Comparison of ENCODE assay signal across 29 cellular contexts in the genomic region with DNA sequence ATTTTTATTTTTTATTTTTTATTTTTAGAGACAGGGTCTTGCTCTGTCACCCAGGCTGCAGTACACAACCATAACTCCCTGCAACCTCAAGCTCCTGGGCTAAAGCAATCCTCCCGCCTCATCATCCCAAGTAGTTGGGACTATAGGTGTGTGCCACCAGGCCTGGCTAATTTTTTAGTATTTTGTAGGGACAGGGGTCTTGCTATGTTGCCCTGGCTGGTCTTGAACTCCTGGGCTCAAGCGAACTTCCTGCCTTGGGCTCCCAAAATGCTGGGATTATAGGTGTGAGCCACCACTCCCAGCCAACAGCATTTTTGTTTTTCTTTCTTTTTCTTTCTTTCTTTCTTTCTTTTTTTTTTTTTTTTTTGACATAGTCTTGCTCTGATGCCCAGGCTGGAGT. TPM values are rescaled to one million over a fixed set of nuclear protein-coding genes. Genes with fewer than 3 reads are reported as not detected.
DNase-seq lines count a peak whose midpoint lies in the region; ATAC-seq, FAIRE-seq and TF ChIP-seq lines count a peak whose summit lies in the region.
"Had no signal": no experiment of that assay in that cellular context is flagged by ENCODE, and none has a peak within 500 bp of the region (broad histone marks: within the 10 kb centered on the region; RNA-seq: fewer than 3 reads in every experiment).

No MANE protein-coding gene starts in this region.

- no peaks in the 10 kb centered on the region for H3K27me3 Mint-ChIP-seq in activated naive CD8-positive, alpha-beta T cell
- no peaks in the 10 kb centered on the region for H3K27me3 Mint-ChIP-seq in activated naive CD8-positive, alpha-beta T cell treated with anti-CD3 and anti-CD28 coated beads, Interleukin-2, amount 50 U/mL, for 24 hours
- no peaks in the 10 kb centered on the region for H3K27me3 Mint-ChIP-seq in activated naive CD8-positive, alpha-beta T cell treated with anti-CD3 and anti-CD28 coated beads, Interleukin-2, amount 10 ng/mL, durations not matched to agents 7 days and 5 days
- no peaks in the 10 kb centered on the region for H3K27me3 Mint-ChIP-seq in stimulated activated memory B cell treated with anti-CD40 and anti-IgM and Interleukin-4, amounts not matched to agents 10 μg/mL and 1 μg/mL and 100 μg/mL, for 72 hours
- H3K27me3 Mint-ChIP-seq: stimulated activated naive CD8-positive, alpha-beta T cell treated with anti-CD3 and anti-CD28 coated beads, Interleukin-15, amount 100 ng/mL, for 72 hours had no signal

- H4K20me1 ChIP-seq in MM.1S (ENCODE audit: insufficient read depth, low read length): no peaks in the 10 kb centered on the region

- no peak for DNase-seq in activated naive CD8-positive, alpha-beta T cell treated with anti-CD3 and anti-CD28 coated beads, Interleukin-2, amount 50 U/mL, for 24 hours
- DNase-seq in MM.1S: no peak
- no peak for DNase-seq in activated naive CD8-positive, alpha-beta T cell treated with anti-CD3 and anti-CD28 coated beads, Interleukin-2, amount 10 ng/mL, durations not matched to agents 7 days and 5 days
- no peak for DNase-seq in middle frontal gyrus (ENCODE audit: extremely low spot score, low spot score)
- no peak for DNase-seq in frontal cortex (ENCODE audit: low spot score in 2 of 2)
- DNase-seq: activated CD4-positive, alpha-beta T cell treated with anti-CD3 and anti-CD28 coated beads for 1 hour; activated CD8-positive, alpha-beta memory T cell treated with anti-CD3 and anti-CD28 coated beads, Interleukin-2, amount 50 U/mL, for 4 hours; amniotic stem cell; effector CD4-positive, alpha-beta T cell; EL; glutamatergic neuron; left lung; natural killer cell; NCI-H1105; NCI-H1930; NCI-H524 treated with DMSO at 0.1 percent for 48 hours; occipital lobe; Peyer's patch; psoas muscle; SIG-M5; stimulated activated naive CD8-positive, alpha-beta T cell treated with anti-CD3 and anti-CD28 coated beads, Interleukin-15, amount 100 ng/mL, for 72 hours had no signal

- peaks cover 77% of the 10 kb centered on the region for H3K79me2 ChIP-seq in MM.1S (ENCODE audit: low read length)

- no peak for ATAC-seq in activated naive CD8-positive, alpha-beta T cell treated with anti-CD3 and anti-CD28 coated beads, Interleukin-2, amount 50 U/mL, for 24 hours
- no peak for ATAC-seq in activated naive CD8-positive, alpha-beta T cell treated with anti-CD3 and anti-CD28 coated beads, Interleukin-2, amount 10 ng/mL, durations not matched to agents 7 days and 5 days (ENCODE audit: low read depth)
- ATAC-seq in stimulated activated memory B cell treated with anti-CD40 and anti-IgM and Interleukin-4, amounts not matched to agents 10 μg/mL and 1 μg/mL and 100 μg/mL, for 72 hours: no peak
- ATAC-seq in HG02759 (IDR thresholded peaks at IDR 0.05; ENCODE audit: unreplicated experiment): no peak
- ATAC-seq: left lung; psoas muscle; stimulated activated naive CD8-positive, alpha-beta T cell treated with anti-CD3 and anti-CD28 coated beads, Interleukin-15, amount 100 ng/mL, for 72 hours had no signal

- no peak overlapping the region for H3K4me3 Mint-ChIP-seq in activated naive CD8-positive, alpha-beta T cell
- H3K4me3 Mint-ChIP-seq in activated naive CD8-positive, alpha-beta T cell treated with anti-CD3 and anti-CD28 coated beads, Interleukin-2, amount 50 U/mL, for 24 hours: no peak overlapping the region
- H3K4me3 Mint-ChIP-seq in activated naive CD8-positive, alpha-beta T cell treated with anti-CD3 and anti-CD28 coated beads, Interleukin-2, amount 10 ng/mL, durations not matched to agents 7 days and 5 days: peak overlapping the region; percentile 52
- peak overlapping the region; percentile 31 for H3K4me3 Mint-ChIP-seq in stimulated activated memory B cell treated with anti-CD40 and anti-IgM and Interleukin-4, amounts not matched to agents 10 μg/mL and 1 μg/mL and 100 μg/mL, for 72 hours

- H3K4me2 ChIP-seq in MM.1S (ENCODE audit: low read depth, low read length): peak overlapping the region; percentile 82; the same call in 1 of the 2 replicates

- POLR2A ChIA-PET in activated naive CD8-positive, alpha-beta T cell treated with anti-CD3 and anti-CD28 coated beads, Interleukin-2, amount 10 ng/mL, durations not matched to agents 7 days and 5 days (lab: Charles Lee): interaction anchor here (0.8 to 2.8 kb wide), 4 partner anchors 13 to 107 kb away, joined by 3 to 37 read pairs (median 10); partner anchors contain the start of genes DDI2 and PLEKHM2

- H3K9me3 Mint-ChIP-seq in activated naive CD8-positive, alpha-beta T cell (ENCODE audit: low read depth): no peaks in the 10 kb centered on the region
- no peaks in the 10 kb centered on the region for H3K9me3 Mint-ChIP-seq in activated naive CD8-positive, alpha-beta T cell treated with anti-CD3 and anti-CD28 coated beads, Interleukin-2, amount 50 U/mL, for 24 hours
- H3K9me3 Mint-ChIP-seq in activated naive CD8-positive, alpha-beta T cell treated with anti-CD3 and anti-CD28 coated beads, Interleukin-2, amount 10 ng/mL, durations not matched to agents 7 days and 5 days: no peaks in the 10 kb centered on the region
- no peaks in the 10 kb centered on the region for H3K9me3 Mint-ChIP-seq in stimulated activated memory B cell treated with anti-CD40 and anti-IgM and Interleukin-4, amounts not matched to agents 10 μg/mL and 1 μg/mL and 100 μg/mL, for 72 hours
- H3K9me3 Mint-ChIP-seq: activated T-helper 2 cell treated with anti-CD3 and anti-CD28 coated beads, Interferon-gamma antibody, Interleukin-2, Interleukin-4, amounts not matched to agents 10 μg/mL and 5 μg/mL and 100 μg/mL, durations not matched to agents 14 hours and 24 hours and 36 hours; natural killer cell; stimulated activated naive CD8-positive, alpha-beta T cell treated with anti-CD3 and anti-CD28 coated beads, Interleukin-15, amount 100 ng/mL, for 72 hours had no signal

- H3K36me3 Mint-ChIP-seq in activated naive CD8-positive, alpha-beta T cell: peaks cover 3% of the 10 kb centered on the region
- peaks cover 6% of the 10 kb centered on the region for H3K36me3 Mint-ChIP-seq in activated naive CD8-positive, alpha-beta T cell treated with anti-CD3 and anti-CD28 coated beads, Interleukin-2, amount 50 U/mL, for 24 hours (ENCODE audit: low read depth)
- H3K36me3 Mint-ChIP-seq in activated naive CD8-positive, alpha-beta T cell treated with anti-CD3 and anti-CD28 coated beads, Interleukin-2, amount 10 ng/mL, durations not matched to agents 7 days and 5 days: peaks cover 14% of the 10 kb centered on the region
- no peaks in the 10 kb centered on the region for H3K36me3 Mint-ChIP-seq in stimulated activated memory B cell treated with anti-CD40 and anti-IgM and Interleukin-4, amounts not matched to agents 10 μg/mL and 1 μg/mL and 100 μg/mL, for 72 hours
- H3K36me3 Mint-ChIP-seq: natural killer cell had no signal

- no peak overlapping the region for H2AFZ ChIP-seq in MM.1S (ENCODE audit: low read length)

- H3F3A ChIP-seq in MM.1S (ENCODE audit: insufficient read depth, low read length): peaks cover 23% of the 10 kb centered on the region

- peaks cover 15% of the 10 kb centered on the region for H3K4me1 ChIP-seq in MM.1S (ENCODE audit: low read length)

- H3K4me3 ChIP-seq in MM.1S (ENCODE audit: low read length): no peak overlapping the region
- H3K4me3 ChIP-seq: left lung, Peyer's patch, vagina had no signal

- H3K36me3 ChIP-seq in MM.1S (replicated peaks; ENCODE audit: insufficient read depth, low read length): no peaks in the 10 kb centered on the region
- H3K36me3 ChIP-seq: left lung, vagina had no signal

- H3K9me2 ChIP-seq in MM.1S (replicated peaks; ENCODE audit: insufficient read depth, low read length): no peaks in the 10 kb centered on the region

- FAIRE-seq in frontal cortex (lab: Jason Lieb, UNC): no peak
- FAIRE-seq: H1, islet of Langerhans had no signal

- H3K27me3 ChIP-seq in MM.1S (replicated peaks; ENCODE audit: insufficient read depth, low read length): no peaks in the 10 kb centered on the region
- H3K27me3 ChIP-seq: left lung, Peyer's patch, vagina had no signal

- no peak overlapping the region for H3K9ac ChIP-seq in MM.1S (ENCODE audit: low read length)

- H3K27ac ChIP-seq in MM.1S (ENCODE audit: low read length): peak overlapping the region; percentile 91; the same call in 1 of the 2 replicates
- H3K27ac ChIP-seq: epithelial cell of prostate, vagina had no signal

- H3K9me3 ChIP-seq in MM.1S (replicated peaks; ENCODE audit: insufficient read depth, low read length): no peaks in the 10 kb centered on the region
- H3K9me3 ChIP-seq: left lung, Peyer's patch, psoas muscle, vagina had no signal

- H3K4me1 Mint-ChIP-seq in activated naive CD8-positive, alpha-beta T cell (ENCODE audit: low read depth): peaks cover 46% of the 10 kb centered on the region
- peaks cover 36% of the 10 kb centered on the region for H3K4me1 Mint-ChIP-seq in activated naive CD8-positive, alpha-beta T cell treated with anti-CD3 and anti-CD28 coated beads, Interleukin-2, amount 50 U/mL, for 24 hours
- H3K4me1 Mint-ChIP-seq in activated naive CD8-positive, alpha-beta T cell treated with anti-CD3 and anti-CD28 coated beads, Interleukin-2, amount 10 ng/mL, durations not matched to agents 7 days and 5 days: peaks cover 22% of the 10 kb centered on the region
- peaks cover 65% of the 10 kb centered on the region for H3K4me1 Mint-ChIP-seq in stimulated activated memory B cell treated with anti-CD40 and anti-IgM and Interleukin-4, amounts not matched to agents 10 μg/mL and 1 μg/mL and 100 μg/mL, for 72 hours

- TF ChIP-seq CTCF in MM.1S (IDR thresholded peaks at IDR 0.05; ENCODE audit: low read length): no peak

- H3K27ac Mint-ChIP-seq in activated naive CD8-positive, alpha-beta T cell: peak overlapping the region; percentile 34
- no peak overlapping the region for H3K27ac Mint-ChIP-seq in activated naive CD8-positive, alpha-beta T cell treated with anti-CD3 and anti-CD28 coated beads, Interleukin-2, amount 50 U/mL, for 24 hours
- H3K27ac Mint-ChIP-seq in activated naive CD8-positive, alpha-beta T cell treated with anti-CD3 and anti-CD28 coated beads, Interleukin-2, amount 10 ng/mL, durations not matched to agents 7 days and 5 days: peak overlapping the region; percentile 61
- peak overlapping the region; percentile 94 for H3K27ac Mint-ChIP-seq in stimulated activated memory B cell treated with anti-CD40 and anti-IgM and Interleukin-4, amounts not matched to agents 10 μg/mL and 1 μg/mL and 100 μg/mL, for 72 hours

RNA-seq across cellular contexts. Expression of gene PLEKHM2, which starts 14.1 kb away (rescaled TPM):
- total RNA-seq in activated naive CD8-positive, alpha-beta T cell treated with anti-CD3 and anti-CD28 coated beads, Interleukin-2, amount 10 ng/mL, durations not matched to agents 7 days and 5 days: 10 to 100 TPM; 47.7 to 56.6 TPM
- total RNA-seq in frontal cortex: 32.6 TPM

RNA-seq across cellular contexts. Expression of gene SLC25A34, which starts 37.9 kb away (rescaled TPM):
- 1 to 10 TPM; 1.6 to 2.7 TPM for total RNA-seq in activated naive CD8-positive, alpha-beta T cell treated with anti-CD3 and anti-CD28 coated beads, Interleukin-2, amount 10 ng/mL, durations not matched to agents 7 days and 5 days
- total RNA-seq in frontal cortex: not detected

RNA-seq across cellular contexts. Expression of gene TMEM82, which starts 44.1 kb away (rescaled TPM):
- not detected for total RNA-seq in activated naive CD8-positive, alpha-beta T cell treated with anti-CD3 and anti-CD28 coated beads, Interleukin-2, amount 10 ng/mL, durations not matched to agents 7 days and 5 days
- not detected for total RNA-seq in frontal cortex
- total RNA-seq: activated T-helper 2 cell treated with anti-CD3 and anti-CD28 coated beads, Interferon-gamma antibody, Interleukin-2, Interleukin-4, amounts not matched to agents 10 μg/mL and 5 μg/mL and 100 μg/mL, durations not matched to agents 14 hours and 24 hours and 36 hours; left lung; natural killer cell; occipital lobe; psoas muscle; vagina had no signal

Comparison
In these comparisons a context has a peak if more than half of its experiments do, and no peak if none do; other contexts are left out.
1. H3K4me3 Mint-ChIP-seq: peak in activated naive CD8-positive, alpha-beta T cell treated with anti-CD3 and anti-CD28 coated beads, Interleukin-2, amount 10 ng/mL, durations not matched to agents 7 days and 5 days (single experiment) and stimulated activated memory B cell treated with anti-CD40 and anti-IgM and Interleukin-4, amounts not matched to agents 10 μg/mL and 1 μg/mL and 100 μg/mL, for 72 hours (single experiment); none in activated naive CD8-positive, alpha-beta T cell (single experiment) and activated naive CD8-positive, alpha-beta T cell treated with anti-CD3 and anti-CD28 coated beads, Interleukin-2, amount 50 U/mL, for 24 hours (single experiment).